In genomic region chr16:670485-671352, GRCh38 we compare ENCODE assay signal across 15 cellular contexts. TPM values are rescaled to one million over a fixed set of nuclear protein-coding genes. Genes with fewer than 3 reads are reported as not detected.
DNase-seq lines count a peak whose midpoint lies in the region; TF ChIP-seq lines count a peak whose summit lies in the region.
"Had no signal": no experiment of that assay in that cellular context is flagged by ENCODE, and none has a peak within 500 bp of the region (broad histone marks: within the 10 kb centered on the region; RNA-seq: fewer than 3 reads in every experiment).

No MANE protein-coding gene starts in this region.

- no peak overlapping the region for H3K18ac ChIP-seq in H9 (ENCODE audit: insufficient read length, low read depth, low read length)

- H2BK15ac ChIP-seq in H9 (ENCODE audit: low read depth, low read length): no peak overlapping the region

- H3K9me3 Mint-ChIP-seq in activated T-cell treated with anti-CD3 and anti-CD28 coated beads, Interleukin-2, amount 50 U/mL, for 24 hours: no peaks in the 10 kb centered on the region
- H3K9me3 Mint-ChIP-seq in H9: no peaks in the 10 kb centered on the region
- H3K9me3 Mint-ChIP-seq in mesothelial cell of epicardium: no peaks in the 10 kb centered on the region

- H4K20me1 ChIP-seq in H9 (ENCODE audit: control insufficient read depth, insufficient read depth, insufficient read length): no peaks in the 10 kb centered on the region

- H4K8ac ChIP-seq in H9 (replicated peaks; ENCODE audit: insufficient read length, low read depth, low read length): no peak overlapping the region

- H2BK5ac ChIP-seq in H9 (ENCODE audit: insufficient read length, low read length): no peak overlapping the region

- H4K5ac ChIP-seq in H9 (ENCODE audit: insufficient read length, low read depth, low read length): no peak overlapping the region

- no peak overlapping the region for H2BK120ac ChIP-seq in H9 (ENCODE audit: low read depth, low read length, poor library complexity, severe bottlenecking)

- no peak for TF ChIP-seq POLR2A in ovary (IDR thresholded peaks at IDR 0.05)

- peaks cover 6% of the 10 kb centered on the region for H3K23me2 ChIP-seq in H9 (ENCODE audit: insufficient read length, low read depth, low read length, poor library complexity, severe bottlenecking)

- H3K79me2 ChIP-seq in H9 (ENCODE audit: insufficient read depth, low read length): no peaks in the 10 kb centered on the region; the same call in 1 of the 2 replicates

- intact Hi-C loops in ovary (cut with DNase I): no loop called here

- no peak overlapping the region for H3K23ac ChIP-seq in H9 (ENCODE audit: insufficient read length, low read depth, low read length)

- DNase-seq in activated T-cell treated with anti-CD3 and anti-CD28 coated beads, Interleukin-2, amount 50 U/mL, for 24 hours: no peak
- no peak for DNase-seq in activated T-cell treated with anti-CD3 and anti-CD28 coated beads, Interleukin-2, amount 50 U/mL, for 48 hours
- DNase-seq in H9: no peak
- DNase-seq in mesothelial cell of epicardium (ENCODE audit: low spot score in 2 of 2, unreplicated experiment in 2 of 2): no peak
- DNase-seq in ovary: no peak
- DNase-seq in DMS53 treated with DMSO at 0.1 percent for 48 hours (lab: John Stamatoyannopoulos, UW; ENCODE audit: unreplicated experiment): no peak
- DNase-seq: activated CD4-positive, alpha-beta T cell treated with anti-CD3 and anti-CD28 coated beads, Interleukin-2, amount 50 U/mL, for 1 hour; C1 segment of cervical spinal cord; heart left ventricle; left ventricle myocardium superior; mucosa of descending colon; NCI-H1417 treated with DMSO at 0.1 percent for 48 hours; right cardiac atrium had no signal

- no peak overlapping the region for H3K56ac ChIP-seq in H9 (ENCODE audit: insufficient read length, low read depth, low read length)

- H3K27me3 Mint-ChIP-seq in activated T-cell treated with anti-CD3 and anti-CD28 coated beads, Interleukin-2, amount 50 U/mL, for 24 hours: peaks cover 5% of the 10 kb centered on the region
- H3K27me3 Mint-ChIP-seq in H9 (ENCODE audit: low read depth) (peaks cover 3% of the 10 kb centered on the region; the same call in 1 of the 2 replicates), mesothelial cell of epicardium (ENCODE audit: low read depth) (peaks cover 5% of the 10 kb centered on the region)

- H3K9me3 ChIP-seq in H9 (ENCODE audit: control insufficient read depth, low read depth, low read length) (no peaks in the 10 kb centered on the region), ovary (no peaks in the 10 kb centered on the region)
- H3K9me3 ChIP-seq: heart left ventricle, mucosa of descending colon, suprapubic skin had no signal

- H3K4me1 ChIP-seq in H9 (ENCODE audit: insufficient read depth, low read length) (no peaks in the 10 kb centered on the region), ovary (ENCODE audit: insufficient read depth) (peaks cover 15% of the 10 kb centered on the region)

- H3K9ac ChIP-seq in H9 (ENCODE audit: extremely low read depth, insufficient read length, low read length): no peak overlapping the region

- peak overlapping the region; percentile 75 for H3K27ac Mint-ChIP-seq in activated T-cell treated with anti-CD3 and anti-CD28 coated beads, Interleukin-2, amount 50 U/mL, for 24 hours
- H3K27ac Mint-ChIP-seq in H9 (no peak overlapping the region), mesothelial cell of epicardium (no peak overlapping the region)

- no peak overlapping the region for H2BK20ac ChIP-seq in H9 (ENCODE audit: low read depth, low read length, poor library complexity, severe bottlenecking)

- no peak overlapping the region for H4K91ac ChIP-seq in H9 (ENCODE audit: insufficient read length, low read depth, low read length)

- no peak overlapping the region for H2AFZ ChIP-seq in H9 (ENCODE audit: low read length)

- H3K27ac ChIP-seq in H9 (ENCODE audit: insufficient read length, low read depth, low read length): no peak overlapping the region
- H3K27ac ChIP-seq in ovary: no peak overlapping the region
- H3K27ac ChIP-seq: coronary artery, heart left ventricle, suprapubic skin had no signal

- no peak for TF ChIP-seq EP300 in ovary (IDR thresholded peaks at IDR 0.05)

- H3K36me3 Mint-ChIP-seq in activated T-cell treated with anti-CD3 and anti-CD28 coated beads, Interleukin-2, amount 50 U/mL, for 24 hours (ENCODE audit: low read depth): peaks cover 66% of the 10 kb centered on the region
- H3K36me3 Mint-ChIP-seq in H9 (ENCODE audit: insufficient read depth in 1 of 3, low read depth in 3 of 3): peaks cover 11 to 27% (median 27%) of the 10 kb centered on the region in 3 experiments; a peak in 6 of 7 replicates
- H3K36me3 Mint-ChIP-seq in mesothelial cell of epicardium: peaks cover 2% of the 10 kb centered on the region

- H3K14ac ChIP-seq in H9 (ENCODE audit: insufficient read depth, low read length): no peak overlapping the region

- peak overlapping the region; percentile 63 for H3K4me3 Mint-ChIP-seq in activated T-cell treated with anti-CD3 and anti-CD28 coated beads, Interleukin-2, amount 50 U/mL, for 24 hours
- H3K4me3 Mint-ChIP-seq in H9 (peak overlapping the region; percentile 37 to 65; a peak in 3 of 5 replicates), mesothelial cell of epicardium (peak overlapping the region; percentile 57)

- H3K4me1 Mint-ChIP-seq in activated T-cell treated with anti-CD3 and anti-CD28 coated beads, Interleukin-2, amount 50 U/mL, for 24 hours (ENCODE audit: low read depth): peaks cover 23% of the 10 kb centered on the region
- peaks cover 9% of the 10 kb centered on the region in 2 experiments for H3K4me1 Mint-ChIP-seq in H9
- peaks cover 5% of the 10 kb centered on the region for H3K4me1 Mint-ChIP-seq in mesothelial cell of epicardium

- WGBS in H9 (ENCODE audit: extremely low coverage, insufficient read length, low lambda C conversion rate): no CpG with 5 or more reads among the region's 52 CpGs
- 87 to 89% (median 88%) methylated on average over 52 of the region's 52 CpGs for WGBS in ovary, 3 donors

- H3K79me1 ChIP-seq in H9 (ENCODE audit: insufficient read depth, low read depth, low read length, poor library complexity, severe bottlenecking): no peaks in the 10 kb centered on the region

- no peak overlapping the region for H2BK12ac ChIP-seq in H9 (ENCODE audit: insufficient read length, low read depth, low read length)

- H3K4me2 ChIP-seq in H9 (ENCODE audit: insufficient read depth, insufficient read length, low read length): no peak overlapping the region

- H3K27me3 ChIP-seq in H9 (ENCODE audit: insufficient read depth, low read length) (no peaks in the 10 kb centered on the region), ovary (no peaks in the 10 kb centered on the region)
- H3K27me3 ChIP-seq: heart left ventricle, suprapubic skin had no signal

- no peak overlapping the region for H3K4ac ChIP-seq in H9 (ENCODE audit: low read depth, low read length)

- H2AK5ac ChIP-seq in H9 (ENCODE audit: insufficient read length, low read length): no peak overlapping the region

- H3K36me3 ChIP-seq in ovary: no peaks in the 10 kb centered on the region

- TF ChIP-seq CTCF in H9 (conservative IDR thresholded peaks at IDR 0.05) (no peak), mesothelial cell of epicardium (IDR thresholded peaks at IDR 0.05; ENCODE audit: unreplicated experiment) (no peak), ovary (IDR thresholded peaks at IDR 0.05) (no peak)

- H3T11ph ChIP-seq in H9 (ENCODE audit: low read length): no peak overlapping the region

- no peak overlapping the region for H3K4me3 ChIP-seq in ovary
- H3K4me3 ChIP-seq: coronary artery, heart left ventricle, mucosa of descending colon, suprapubic skin had no signal

RNA-seq across cellular contexts. Expression of gene RHOT2, which starts 2.8 kb away (rescaled TPM):
- 206 and 210 TPM in 2 replicates for total RNA-seq in H9 (2021)
- total RNA-seq in mesothelial cell of epicardium: 190 to 207 TPM (median 194 TPM) in 3 replicates
- 100 to 1,000 TPM in 1 of 7 donors, 10 to 100 TPM in 6; 44.6 to 100 (median 80.6) TPM for total RNA-seq in ovary
- polyA plus RNA-seq in ovary: 10 to 100 TPM; 11.6 to 96.6 TPM

RNA-seq across cellular contexts. Expression of gene RHBDL1, which starts 4.8 kb away (rescaled TPM):
- total RNA-seq in H9 (2021) (7.6 and 8.8 TPM in 2 replicates), mesothelial cell of epicardium (5.9 to 6.1 TPM (median 6.0 TPM) in 3 replicates), ovary (1 to 10 TPM in 6 of 7 donors, under 1 TPM in 1; 0.50 to 4.3 (median 1.4) TPM)
- polyA plus RNA-seq in ovary: under 1 TPM in 1 of 2 donors, not detected in 1; 0.80 TPM

RNA-seq across cellular contexts. Expression of gene STUB1, which starts 9.5 kb away (rescaled TPM):
- total RNA-seq in H9 (2021) (95.6 and 102 TPM in 2 replicates), mesothelial cell of epicardium (69.4 to 79.9 TPM (median 72.5 TPM) in 3 replicates), ovary (100 to 1,000 TPM in 4 of 7 donors, 10 to 100 TPM in 3; 72.3 to 115 (median 102) TPM)
- 100 to 1,000 TPM in 1 of 2 donors, 10 to 100 TPM in 1; 20.1 to 107 TPM for polyA plus RNA-seq in ovary

RNA-seq across cellular contexts. Expression of gene JMJD8, which starts 13.4 kb away (rescaled TPM):
- total RNA-seq in H9 (2021): 50.1 and 52.7 TPM in 2 replicates
- total RNA-seq in mesothelial cell of epicardium: 46.1 to 51.2 TPM (median 46.5 TPM) in 3 replicates
- 10 to 100 TPM; 36.6 to 73.9 (median 64.0) TPM for total RNA-seq in ovary
- polyA plus RNA-seq in ovary: 10 to 100 TPM; 10.2 to 53.8 TPM

RNA-seq across cellular contexts. Expression of gene WDR24, which starts 19.5 kb away (rescaled TPM):
- total RNA-seq in H9 (2021) (18.3 and 19.5 TPM in 2 replicates), mesothelial cell of epicardium (20.6 to 22.8 TPM (median 21.9 TPM) in 3 replicates), ovary (10 to 100 TPM in 6 of 7 donors, 1 to 10 TPM in 1; 8.4 to 17.3 (median 13.4) TPM)
- polyA plus RNA-seq in ovary: 10 to 100 TPM in 1 of 2 donors, under 1 TPM in 1; 0.42 to 10.3 TPM
